32 cellular contexts compared by ENCODE assay signal in the genomic region with DNA sequence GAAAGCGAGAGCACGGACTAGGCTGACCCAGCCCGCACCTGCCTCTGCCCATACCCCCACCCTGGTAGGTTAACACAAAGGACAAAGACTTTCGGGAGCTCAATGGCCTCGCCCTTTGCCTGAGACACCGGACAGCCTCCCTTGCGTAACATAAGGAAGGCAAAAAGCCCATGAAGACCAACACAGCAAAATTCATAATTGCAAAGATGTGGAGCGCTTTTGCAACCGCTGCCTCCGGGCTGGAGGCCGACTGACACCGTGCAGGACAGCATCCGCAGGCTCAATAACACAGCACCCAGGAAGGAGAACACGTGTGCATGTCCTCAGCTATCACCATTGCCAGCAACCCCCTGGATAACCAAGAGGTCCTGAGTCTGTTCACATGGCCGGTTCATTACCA. TPM values are rescaled to one million over a fixed set of nuclear protein-coding genes. Genes with fewer than 3 reads are reported as not detected.
"Had no signal": no experiment of that assay in that cellular context is flagged by ENCODE, and none has a peak within 500 bp of the region (broad histone marks: within the 10 kb centered on the region; RNA-seq: fewer than 3 reads in every experiment).

No MANE protein-coding gene starts in this region.

- ATAC-seq: activated naive CD8-positive, alpha-beta T cell treated with anti-CD3 and anti-CD28 coated beads, Interleukin-2, amount 50 U/mL, for 24 hours; foreskin keratinocyte; left lung; natural killer cell; stimulated activated memory B cell treated with anti-CD40 and anti-IgM and Interleukin-4, amounts not matched to agents 10 μg/mL and 1 μg/mL and 100 μg/mL, for 72 hours had no signal

- H3K27ac Mint-ChIP-seq: activated CD4-positive, alpha-beta memory T cell treated with anti-CD3 and anti-CD28 coated beads for 36 hours; activated CD4-positive, alpha-beta T cell treated with anti-CD3 and anti-CD28 coated beads, Interleukin-2, amount 10 ng/mL, durations not matched to agents 24 days and 14 days; activated naive CD4-positive, alpha-beta T cell treated with anti-CD3 and anti-CD28 coated beads, Interleukin-2, amount 50 U/mL, for 24 hours; activated naive CD8-positive, alpha-beta T cell treated with anti-CD3 and anti-CD28 coated beads, Interleukin-2, amount 50 U/mL, for 24 hours; activated T-cell treated with anti-CD3 and anti-CD28 coated beads, Interleukin-2, amount 50 U/mL, for 24 hours; natural killer cell; neural progenitor cell had no signal

- H3K9ac ChIP-seq: neural progenitor cell had no signal

- H3K27ac ChIP-seq: esophagus muscularis mucosa, foreskin keratinocyte, neural progenitor cell, right lobe of liver, skin epidermis, suprapubic skin, transverse colon, uterus, VCaP had no signal

- H3K9me3 Mint-ChIP-seq: natural killer cell had no signal

- H2AFZ ChIP-seq: neural progenitor cell had no signal

- H3K4me3 Mint-ChIP-seq: activated CD4-positive, alpha-beta memory T cell treated with anti-CD3 and anti-CD28 coated beads for 36 hours; activated CD4-positive, alpha-beta T cell treated with anti-CD3 and anti-CD28 coated beads, Interleukin-2, amount 10 ng/mL, durations not matched to agents 24 days and 14 days; activated naive CD4-positive, alpha-beta T cell treated with anti-CD3 and anti-CD28 coated beads, Interleukin-2, amount 50 U/mL, for 24 hours; activated naive CD8-positive, alpha-beta T cell treated with anti-CD3 and anti-CD28 coated beads, Interleukin-2, amount 50 U/mL, for 24 hours; activated T-cell treated with anti-CD3 and anti-CD28 coated beads, Interleukin-2, amount 50 U/mL, for 24 hours; natural killer cell; neural progenitor cell; stimulated activated memory B cell treated with anti-CD40 and anti-IgM and Interleukin-4, amounts not matched to agents 10 μg/mL and 1 μg/mL and 100 μg/mL, for 72 hours had no signal

- H3K27me3 Mint-ChIP-seq: stimulated activated memory B cell treated with anti-CD40 and anti-IgM and Interleukin-4, amounts not matched to agents 10 μg/mL and 1 μg/mL and 100 μg/mL, for 72 hours had no signal

- H3K27me3 ChIP-seq: foreskin keratinocyte, neural progenitor cell, right lobe of liver, transverse colon, uterus had no signal

- H3K4me1 Mint-ChIP-seq: activated CD4-positive, alpha-beta T cell treated with anti-CD3 and anti-CD28 coated beads, Interleukin-2, amount 10 ng/mL, durations not matched to agents 24 days and 14 days; activated naive CD4-positive, alpha-beta T cell treated with anti-CD3 and anti-CD28 coated beads, Interleukin-2, amount 50 U/mL, for 24 hours; neural progenitor cell had no signal

- H3K36me3 ChIP-seq: esophagus muscularis mucosa, heart right ventricle, left lung, neural progenitor cell, right lobe of liver, suprapubic skin, transverse colon, uterus had no signal

- H3K4me2 ChIP-seq: neural progenitor cell had no signal

- H3K4me1 ChIP-seq: esophagus muscularis mucosa, foreskin keratinocyte, neural progenitor cell, right lobe of liver, suprapubic skin, transverse colon, uterus had no signal

- H3K9me3 ChIP-seq: right lobe of liver, uterus had no signal

- H3K36me3 Mint-ChIP-seq: activated CD4-positive, alpha-beta memory T cell treated with anti-CD3 and anti-CD28 coated beads for 36 hours; activated naive CD4-positive, alpha-beta T cell treated with anti-CD3 and anti-CD28 coated beads, Interleukin-2, amount 50 U/mL, for 24 hours; natural killer cell; neural progenitor cell had no signal

- DNase-seq: activated CD4-positive, alpha-beta memory T cell treated with anti-CD3 and anti-CD28 coated beads for 36 hours; activated CD4-positive, alpha-beta T cell treated with anti-CD3 and anti-CD28 coated beads, Interleukin-2, amount 10 ng/mL, durations not matched to agents 24 days and 14 days; activated CD4-positive, CD25-positive, alpha-beta regulatory T cell treated with anti-CD3 and anti-CD28 coated beads, Interleukin-2, amount 50 U/mL, for 72 hours; activated CD8-positive, alpha-beta memory T cell treated with anti-CD3 and anti-CD28 coated beads, Interleukin-2, amount 50 U/mL, for 48 hours; activated gamma-delta T cell treated with Interleukin-2 at 50 U/mL for 16 hours; activated naive CD8-positive, alpha-beta T cell treated with anti-CD3 and anti-CD28 coated beads, Interleukin-2, amount 50 U/mL, for 24 hours; activated T-cell treated with anti-CD3 and anti-CD28 coated beads, Interleukin-2, amount 50 U/mL, for 24 hours; amygdala; central memory CD4-positive, alpha-beta T cell; foreskin keratinocyte; heart right ventricle; kidney glomerular epithelial cell; left lung; mesendoderm; natural killer cell; occipital lobe; right lobe of liver; stimulated activated CD4-positive, alpha-beta T cell treated with anti-CD3 and anti-CD28 coated beads, Interleukin-1b, Interleukin-23, amount 100 ng/mL, for 48 hours; stimulated activated CD4-positive, alpha-beta T cell treated with anti-CD3 and anti-CD28 coated beads, Interleukin-4, amount 100 ng/mL, for 4 hours; stimulated activated CD8-positive, alpha-beta memory T cell treated with anti-CD3 and anti-CD28 coated beads, Interleukin-4, amount 100 ng/mL, for 48 hours; transverse colon; uterus had no signal

- H3K4me3 ChIP-seq: esophagus muscularis mucosa, heart right ventricle, left lung, lung, neural progenitor cell, right lobe of liver, skin epidermis, suprapubic skin, transverse colon, uterus had no signal

RNA-seq across cellular contexts. Expression of a gene that starts 15.4 kb away (rescaled TPM):
- total RNA-seq: activated CD4-positive, alpha-beta memory T cell treated with anti-CD3 and anti-CD28 coated beads for 36 hours; activated CD4-positive, alpha-beta T cell treated with anti-CD3 and anti-CD28 coated beads, Interleukin-2, amount 10 ng/mL, durations not matched to agents 24 days and 14 days; foreskin keratinocyte; glomerular endothelial cell; suprapubic skin; T-helper 1 cell treated with Interleukin-12 subunit alpha and Interleukin-12 subunit beta and Interleukin-4 antibody, amounts not matched to agents 30 ng/mL and 1 ng/mL, for 36 hours had no signal
- polyA plus RNA-seq: foreskin keratinocyte had no signal

RNA-seq across cellular contexts. Expression of a gene that starts 21.5 kb away (rescaled TPM):
- total RNA-seq: activated CD4-positive, alpha-beta memory T cell treated with anti-CD3 and anti-CD28 coated beads for 36 hours; foreskin keratinocyte; occipital lobe; suprapubic skin; T-helper 1 cell treated with Interleukin-12 subunit alpha and Interleukin-12 subunit beta and Interleukin-4 antibody, amounts not matched to agents 30 ng/mL and 1 ng/mL, for 36 hours had no signal
- polyA plus RNA-seq: foreskin keratinocyte had no signal

RNA-seq across cellular contexts. Expression of a gene that starts 35.2 kb away (rescaled TPM):
- total RNA-seq: activated CD4-positive, alpha-beta memory T cell treated with anti-CD3 and anti-CD28 coated beads for 36 hours; activated CD4-positive, alpha-beta T cell treated with anti-CD3 and anti-CD28 coated beads, Interleukin-2, amount 10 ng/mL, durations not matched to agents 24 days and 14 days; foreskin keratinocyte; glomerular endothelial cell had no signal
- polyA plus RNA-seq: foreskin keratinocyte had no signal

RNA-seq across cellular contexts. Expression of a gene that starts 54.0 kb away (rescaled TPM):
- total RNA-seq: activated CD4-positive, alpha-beta memory T cell treated with anti-CD3 and anti-CD28 coated beads for 36 hours; activated CD4-positive, alpha-beta T cell treated with anti-CD3 and anti-CD28 coated beads, Interleukin-2, amount 10 ng/mL, durations not matched to agents 24 days and 14 days; foreskin keratinocyte; glomerular endothelial cell; T-helper 1 cell treated with Interleukin-12 subunit alpha and Interleukin-12 subunit beta and Interleukin-4 antibody, amounts not matched to agents 30 ng/mL and 1 ng/mL, for 36 hours had no signal
- polyA plus RNA-seq: foreskin keratinocyte had no signal
